1 cellular context compared by ENCODE assay signal in the genomic region with DNA sequence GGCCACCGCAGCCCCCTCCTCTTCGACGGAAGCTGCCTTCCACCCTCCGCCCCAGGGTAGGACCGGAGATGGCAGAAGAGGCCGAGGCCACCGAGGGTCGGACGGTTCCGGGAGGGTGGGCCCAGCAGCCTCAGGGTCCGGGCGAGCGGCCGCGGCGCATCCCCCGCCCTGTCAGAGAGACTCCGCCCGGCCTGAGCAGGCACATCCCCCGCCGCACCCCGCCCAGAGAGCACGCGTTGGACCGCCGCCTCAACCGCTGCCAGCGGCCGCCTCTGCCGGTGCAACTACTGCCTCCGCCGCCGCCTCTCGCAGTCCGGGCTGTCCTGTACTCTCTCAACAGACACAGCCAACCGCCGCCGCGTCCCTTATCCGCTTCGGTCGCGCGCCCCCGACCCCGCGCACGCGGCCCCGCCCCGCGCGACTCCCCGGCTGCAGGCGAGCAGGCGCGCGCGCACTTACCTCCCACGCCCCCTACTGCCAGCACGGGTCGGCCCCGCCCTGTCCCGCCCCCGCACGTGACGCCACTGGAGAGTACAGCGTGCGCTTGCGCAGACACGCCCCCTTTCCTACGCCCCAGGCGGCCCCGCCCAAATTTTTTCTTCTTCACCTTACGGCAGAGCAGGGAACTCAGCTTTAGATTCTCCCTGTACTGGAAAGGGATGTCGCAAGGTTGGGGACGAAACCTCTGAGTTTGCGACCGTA.
A peak's percentile ranks its signal among the peaks of the same experiment; 100 is the strongest.
TF ChIP-seq lines count a peak whose summit lies in the region.

Gene MYO9A (minus strand): TSS at position 453 of the 702 bp plus-strand sequence. CDS start 71,587 bp downstream, outside the sequence.

TF ChIP-seq in HepG2, 621 proteins besides CTCF, POLR2A, EP300 and RAD21 (continued from another document and continues in another):
- TF ChIP-seq YEATS4 (CRISPR knock-in tag; IDR thresholded peaks at IDR 0.05; ENCODE audit: borderline replicate concordance), result peak; percentile 83
- peak; percentile 47; the same call in 1 of the 2 replicates for TF ChIP-seq MYC (CRISPR knock-in tag; IDR thresholded peaks at IDR 0.05; ENCODE audit: borderline replicate concordance)
- no peak; the same call in 1 of the 2 replicates for TF ChIP-seq ZNF256 (CRISPR knock-in tag; conservative IDR thresholded peaks at IDR 0.05)
- TF ChIP-seq ZNF431 (CRISPR knock-in tag; IDR thresholded peaks at IDR 0.05; ENCODE audit: borderline replicate concordance, low read depth), result 0 out of 2 replicates have a peak, but pooled peaks have one; percentile 35
- no peak for TF ChIP-seq TEAD2 (CRISPR knock-in tag; IDR thresholded peaks at IDR 0.05)
- no peak for TF ChIP-seq ZNF678 (CRISPR knock-in tag; IDR thresholded peaks at IDR 0.05)
- peak; percentile 65; the same call in 1 of the 2 replicates for TF ChIP-seq ARNT2 (CRISPR knock-in tag; IDR thresholded peaks at IDR 0.05; ENCODE audit: low read depth)
- TF ChIP-seq, protein P1, sequence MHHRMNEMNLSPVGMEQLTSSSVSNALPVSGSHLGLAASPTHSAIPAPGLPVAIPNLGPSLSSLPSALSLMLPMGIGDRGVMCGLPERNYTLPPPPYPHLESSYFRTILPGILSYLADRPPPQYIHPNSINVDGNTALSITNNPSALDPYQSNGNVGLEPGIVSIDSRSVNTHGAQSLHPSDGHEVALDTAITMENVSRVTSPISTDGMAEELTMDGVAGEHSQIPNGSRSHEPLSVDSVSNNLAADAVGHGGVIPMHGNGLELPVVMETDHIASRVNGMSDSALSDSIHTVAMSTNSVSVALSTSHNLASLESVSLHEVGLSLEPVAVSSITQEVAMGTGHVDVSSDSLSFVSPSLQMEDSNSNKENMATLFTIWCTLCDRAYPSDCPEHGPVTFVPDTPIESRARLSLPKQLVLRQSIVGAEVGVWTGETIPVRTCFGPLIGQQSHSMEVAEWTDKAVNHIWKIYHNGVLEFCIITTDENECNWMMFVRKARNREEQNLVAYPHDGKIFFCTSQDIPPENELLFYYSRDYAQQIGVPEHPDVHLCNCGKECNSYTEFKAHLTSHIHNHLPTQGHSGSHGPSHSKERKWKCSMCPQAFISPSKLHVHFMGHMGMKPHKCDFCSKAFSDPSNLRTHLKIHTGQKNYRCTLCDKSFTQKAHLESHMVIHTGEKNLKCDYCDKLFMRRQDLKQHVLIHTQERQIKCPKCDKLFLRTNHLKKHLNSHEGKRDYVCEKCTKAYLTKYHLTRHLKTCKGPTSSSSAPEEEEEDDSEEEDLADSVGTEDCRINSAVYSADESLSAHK (CRISPR knock-in tag; IDR thresholded peaks at IDR 0.05; ENCODE audit: borderline replicate concordance), result no peak
- no peak for TF ChIP-seq IKZF1 (IDR thresholded peaks at IDR 0.05)
- TF ChIP-seq HDAC2 (CRISPR knock-in tag; IDR thresholded peaks at IDR 0.05), result no peak
- TF ChIP-seq ZNF557 (CRISPR knock-in tag; IDR thresholded peaks at IDR 0.05), result no peak
- TF ChIP-seq KDM3A (CRISPR knock-in tag; IDR thresholded peaks at IDR 0.05; ENCODE audit: low read depth), result no peak
- TF ChIP-seq RBFOX2 (IDR thresholded peaks at IDR 0.05; ENCODE audit: low read depth, low read length), result peak; percentile 67
- TF ChIP-seq PATZ1 (CRISPR knock-in tag; IDR thresholded peaks at IDR 0.05), result peak; percentile 44; the same call in 1 of the 2 replicates
- TF ChIP-seq, protein P2, sequence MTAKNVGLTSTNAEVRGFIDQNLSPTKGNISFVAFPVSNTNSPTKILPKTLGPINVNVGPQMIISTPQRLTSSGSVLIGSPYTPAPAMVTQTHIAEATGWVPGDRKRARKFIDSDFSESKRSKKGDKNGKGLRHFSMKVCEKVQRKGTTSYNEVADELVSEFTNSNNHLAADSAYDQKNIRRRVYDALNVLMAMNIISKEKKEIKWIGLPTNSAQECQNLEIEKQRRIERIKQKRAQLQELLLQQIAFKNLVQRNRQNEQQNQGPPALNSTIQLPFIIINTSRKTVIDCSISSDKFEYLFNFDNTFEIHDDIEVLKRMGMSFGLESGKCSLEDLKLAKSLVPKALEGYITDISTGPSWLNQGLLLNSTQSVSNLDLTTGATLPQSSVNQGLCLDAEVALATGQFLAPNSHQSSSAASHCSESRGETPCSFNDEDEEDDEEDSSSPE (CRISPR knock-in tag; IDR thresholded peaks at IDR 0.05), result no peak
- no peak for TF ChIP-seq KDM5A (IDR thresholded peaks at IDR 0.05; ENCODE audit: borderline replicate concordance, low read length)
- TF ChIP-seq ZNF768 (CRISPR knock-in tag; IDR thresholded peaks at IDR 0.05), result peak; percentile 60; the same call in 1 of the 2 replicates
- no peak for TF ChIP-seq ZC3H13 (CRISPR knock-in tag; IDR thresholded peaks at IDR 0.05)
- TF ChIP-seq, protein P3, sequence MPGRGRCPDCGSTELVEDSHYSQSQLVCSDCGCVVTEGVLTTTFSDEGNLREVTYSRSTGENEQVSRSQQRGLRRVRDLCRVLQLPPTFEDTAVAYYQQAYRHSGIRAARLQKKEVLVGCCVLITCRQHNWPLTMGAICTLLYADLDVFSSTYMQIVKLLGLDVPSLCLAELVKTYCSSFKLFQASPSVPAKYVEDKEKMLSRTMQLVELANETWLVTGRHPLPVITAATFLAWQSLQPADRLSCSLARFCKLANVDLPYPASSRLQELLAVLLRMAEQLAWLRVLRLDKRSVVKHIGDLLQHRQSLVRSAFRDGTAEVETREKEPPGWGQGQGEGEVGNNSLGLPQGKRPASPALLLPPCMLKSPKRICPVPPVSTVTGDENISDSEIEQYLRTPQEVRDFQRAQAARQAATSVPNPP (CRISPR knock-in tag; IDR thresholded peaks at IDR 0.05), result no peak
- TF ChIP-seq ADNP (CRISPR knock-in tag; IDR thresholded peaks at IDR 0.05), result no peak
- TF ChIP-seq REL (CRISPR knock-in tag; conservative IDR thresholded peaks at IDR 0.05), result no peak
- peak; percentile 43; the same call in 1 of the 2 replicates for TF ChIP-seq ZNF343 (CRISPR knock-in tag; IDR thresholded peaks at IDR 0.05)
- peak; percentile 77 for TF ChIP-seq NRL (CRISPR knock-in tag; IDR thresholded peaks at IDR 0.05; ENCODE audit: borderline replicate concordance)
- peak; percentile 45; the same call in 1 of the 2 replicates for TF ChIP-seq MTF2 (CRISPR knock-in tag; IDR thresholded peaks at IDR 0.05; ENCODE audit: borderline replicate concordance)
- TF ChIP-seq IKZF5 (CRISPR knock-in tag; IDR thresholded peaks at IDR 0.05), result 0 out of 2 replicates have a peak, but pooled peaks have one; percentile 22
- no peak for TF ChIP-seq MBNL3 (CRISPR knock-in tag; conservative IDR thresholded peaks at IDR 0.05)
- no peak for TF ChIP-seq ZBTB25 (CRISPR knock-in tag; IDR thresholded peaks at IDR 0.05)
- TF ChIP-seq ZNF136 (CRISPR knock-in tag; IDR thresholded peaks at IDR 0.05; ENCODE audit: low read depth), result no peak
- TF ChIP-seq, protein P4, sequence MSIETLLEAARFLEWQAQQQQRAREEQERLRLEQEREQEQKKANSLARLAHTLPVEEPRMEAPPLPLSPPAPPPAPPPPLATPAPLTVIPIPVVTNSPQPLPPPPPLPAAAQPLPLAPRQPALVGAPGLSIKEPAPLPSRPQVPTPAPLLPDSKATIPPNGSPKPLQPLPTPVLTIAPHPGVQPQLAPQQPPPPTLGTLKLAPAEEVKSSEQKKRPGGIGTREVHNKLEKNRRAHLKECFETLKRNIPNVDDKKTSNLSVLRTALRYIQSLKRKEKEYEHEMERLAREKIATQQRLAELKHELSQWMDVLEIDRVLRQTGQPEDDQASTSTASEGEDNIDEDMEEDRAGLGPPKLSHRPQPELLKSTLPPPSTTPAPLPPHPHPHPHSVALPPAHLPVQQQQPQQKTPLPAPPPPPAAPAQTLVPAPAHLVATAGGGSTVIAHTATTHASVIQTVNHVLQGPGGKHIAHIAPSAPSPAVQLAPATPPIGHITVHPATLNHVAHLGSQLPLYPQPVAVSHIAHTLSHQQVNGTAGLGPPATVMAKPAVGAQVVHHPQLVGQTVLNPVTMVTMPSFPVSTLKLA (IDR thresholded peaks at IDR 0.05), result peak; percentile 78
- TF ChIP-seq, protein P5, sequence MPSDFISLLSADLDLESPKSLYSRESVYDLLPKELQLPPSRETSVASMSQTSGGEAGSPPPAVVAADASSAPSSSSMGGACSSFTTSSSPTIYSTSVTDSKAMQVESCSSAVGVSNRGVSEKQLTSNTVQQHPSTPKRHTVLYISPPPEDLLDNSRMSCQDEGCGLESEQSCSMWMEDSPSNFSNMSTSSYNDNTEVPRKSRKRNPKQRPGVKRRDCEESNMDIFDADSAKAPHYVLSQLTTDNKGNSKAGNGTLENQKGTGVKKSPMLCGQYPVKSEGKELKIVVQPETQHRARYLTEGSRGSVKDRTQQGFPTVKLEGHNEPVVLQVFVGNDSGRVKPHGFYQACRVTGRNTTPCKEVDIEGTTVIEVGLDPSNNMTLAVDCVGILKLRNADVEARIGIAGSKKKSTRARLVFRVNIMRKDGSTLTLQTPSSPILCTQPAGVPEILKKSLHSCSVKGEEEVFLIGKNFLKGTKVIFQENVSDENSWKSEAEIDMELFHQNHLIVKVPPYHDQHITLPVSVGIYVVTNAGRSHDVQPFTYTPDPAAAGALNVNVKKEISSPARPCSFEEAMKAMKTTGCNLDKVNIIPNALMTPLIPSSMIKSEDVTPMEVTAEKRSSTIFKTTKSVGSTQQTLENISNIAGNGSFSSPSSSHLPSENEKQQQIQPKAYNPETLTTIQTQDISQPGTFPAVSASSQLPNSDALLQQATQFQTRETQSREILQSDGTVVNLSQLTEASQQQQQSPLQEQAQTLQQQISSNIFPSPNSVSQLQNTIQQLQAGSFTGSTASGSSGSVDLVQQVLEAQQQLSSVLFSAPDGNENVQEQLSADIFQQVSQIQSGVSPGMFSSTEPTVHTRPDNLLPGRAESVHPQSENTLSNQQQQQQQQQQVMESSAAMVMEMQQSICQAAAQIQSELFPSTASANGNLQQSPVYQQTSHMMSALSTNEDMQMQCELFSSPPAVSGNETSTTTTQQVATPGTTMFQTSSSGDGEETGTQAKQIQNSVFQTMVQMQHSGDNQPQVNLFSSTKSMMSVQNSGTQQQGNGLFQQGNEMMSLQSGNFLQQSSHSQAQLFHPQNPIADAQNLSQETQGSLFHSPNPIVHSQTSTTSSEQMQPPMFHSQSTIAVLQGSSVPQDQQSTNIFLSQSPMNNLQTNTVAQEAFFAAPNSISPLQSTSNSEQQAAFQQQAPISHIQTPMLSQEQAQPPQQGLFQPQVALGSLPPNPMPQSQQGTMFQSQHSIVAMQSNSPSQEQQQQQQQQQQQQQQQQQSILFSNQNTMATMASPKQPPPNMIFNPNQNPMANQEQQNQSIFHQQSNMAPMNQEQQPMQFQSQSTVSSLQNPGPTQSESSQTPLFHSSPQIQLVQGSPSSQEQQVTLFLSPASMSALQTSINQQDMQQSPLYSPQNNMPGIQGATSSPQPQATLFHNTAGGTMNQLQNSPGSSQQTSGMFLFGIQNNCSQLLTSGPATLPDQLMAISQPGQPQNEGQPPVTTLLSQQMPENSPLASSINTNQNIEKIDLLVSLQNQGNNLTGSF (CRISPR knock-in tag; IDR thresholded peaks at IDR 0.05), result no peak
- TF ChIP-seq ZNF558 (CRISPR knock-in tag; IDR thresholded peaks at IDR 0.05; ENCODE audit: borderline replicate concordance), result no peak
- no peak for TF ChIP-seq ZNF790 (CRISPR knock-in tag; IDR thresholded peaks at IDR 0.05; ENCODE audit: borderline replicate concordance)
- no peak for TF ChIP-seq ZMAT5 (CRISPR knock-in tag; IDR thresholded peaks at IDR 0.05; ENCODE audit: borderline replicate concordance, low read depth)
- no peak for TF ChIP-seq ZNF383 (CRISPR knock-in tag; IDR thresholded peaks at IDR 0.05; ENCODE audit: borderline replicate concordance)
- no peak for TF ChIP-seq PPARG (CRISPR knock-in tag; conservative IDR thresholded peaks at IDR 0.05)
- 0 out of 2 replicates have a peak, but pooled peaks have one; percentile 31 for TF ChIP-seq HIVEP1 (CRISPR knock-in tag; IDR thresholded peaks at IDR 0.05)
- 0 out of 2 replicates have a peak, but pooled peaks have one; percentile 46 for TF ChIP-seq SALL2 (CRISPR knock-in tag; IDR thresholded peaks at IDR 0.05)
- TF ChIP-seq MTA3 (CRISPR knock-in tag; IDR thresholded peaks at IDR 0.05), result no peak
